25 cellular contexts compared by ENCODE assay signal in the genomic region with DNA sequence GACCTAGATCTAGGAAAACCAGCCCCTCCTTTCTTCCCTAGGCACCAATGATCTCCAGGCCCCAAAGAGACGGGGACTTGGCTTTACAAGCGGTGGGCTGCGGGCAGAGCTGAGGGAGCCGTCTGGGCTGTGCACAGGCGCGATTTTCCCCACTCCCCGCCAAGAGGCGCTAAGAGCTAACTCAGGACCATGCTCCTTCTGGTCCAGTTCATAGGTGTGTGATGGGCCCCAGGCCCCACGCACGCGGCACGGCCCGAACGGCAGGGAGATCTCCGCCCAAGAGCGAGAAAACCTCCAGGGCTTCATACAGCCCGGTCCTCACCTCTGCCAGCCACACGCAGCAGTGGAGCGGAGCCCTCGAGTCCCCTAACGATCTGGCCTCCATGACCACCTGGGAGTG. TPM values are rescaled to one million over a fixed set of nuclear protein-coding genes. Genes with fewer than 3 reads are reported as not detected.
A peak's percentile ranks its signal among the peaks of the same experiment; 100 is the strongest.
DNase-seq lines count a peak whose midpoint lies in the region; ATAC-seq and TF ChIP-seq lines count a peak whose summit lies in the region.
"Had no signal": no experiment of that assay in that cellular context is flagged by ENCODE, and none has a peak within 500 bp of the region (broad histone marks: within the 10 kb centered on the region; RNA-seq: fewer than 3 reads in every experiment).

No MANE protein-coding gene starts in this region.

- H3K4me1 Mint-ChIP-seq in glutamatergic neuron (ENCODE audit: low read depth, unreplicated experiment) = peaks cover 66% of the 10 kb centered on the region
- H3K4me1 Mint-ChIP-seq: activated T-helper 17 cell treated with anti-CD3 and anti-CD28 coated beads, Interleukin-2, amount 50 U/mL, for 72 hours; CD4-positive, alpha-beta memory T cell; naive thymus-derived CD8-positive, alpha-beta T cell; stimulated activated naive B cell treated with anti-CD40 and anti-IgM and Interleukin-4, amounts not matched to agents 10 μg/mL and 1 μg/mL and 100 μg/mL, for 72 hours; T-cell had no signal

- no peak overlapping the region for H3K4me3 ChIP-seq in astrocyte of the cerebellum (ENCODE audit: low read depth, low read length)
- H3K4me3 ChIP-seq: right lobe of liver, SJSA1, testis, uterus had no signal

- no peak for ATAC-seq in GM18868 (IDR thresholded peaks at IDR 0.05; ENCODE audit: unreplicated experiment)
- no peak for ATAC-seq in HG03039 (IDR thresholded peaks at IDR 0.05; ENCODE audit: unreplicated experiment)
- ATAC-seq in HG03175 (IDR thresholded peaks at IDR 0.05; ENCODE audit: unreplicated experiment) = no peak
- ATAC-seq: activated CD4-positive, CD25-positive, alpha-beta regulatory T cell treated with anti-CD3 and anti-CD28 coated beads, Interleukin-2, amount 50 U/mL, for 24 hours; activated naive CD4-positive, alpha-beta T cell treated with anti-CD3 and anti-CD28 coated beads, Interleukin-2, amount 50 U/mL, for 72 hours; activated T-helper 17 cell treated with anti-CD3 and anti-CD28 coated beads, Interleukin-2, amount 50 U/mL, for 72 hours; naive thymus-derived CD8-positive, alpha-beta T cell; right lobe of liver; stimulated activated naive B cell treated with anti-CD40 and anti-IgM and Interleukin-4, amounts not matched to agents 10 μg/mL and 1 μg/mL and 100 μg/mL, for 72 hours; T-cell had no signal

- DNase-seq in NCI-H1694 treated with DMSO at 0.1 percent for 48 hours (lab: John Stamatoyannopoulos, UW) (peak; percentile 33), astrocyte of the cerebellum (ENCODE audit: low read depth) (no peak), glutamatergic neuron (no peak), retina (peak; percentile 38)
- DNase-seq: activated CD4-positive, alpha-beta T cell treated with anti-CD3 and anti-CD28 coated beads, Interleukin-2, amount 50 U/mL, for 48 hours; activated CD8-positive, alpha-beta memory T cell treated with anti-CD3 and anti-CD28 coated beads, Interleukin-2, amount 50 U/mL, for 48 hours; CD4-positive, alpha-beta memory T cell; islet precursor cell; naive thymus-derived CD8-positive, alpha-beta T cell; right lobe of liver; stimulated activated CD4-positive, alpha-beta T cell treated with anti-CD3 and anti-CD28 coated beads, Interleukin-4, amount 100 ng/mL, for 24 hours; stimulated activated naive B cell treated with anti-CD40 and anti-IgM and Interleukin-4, amounts not matched to agents 10 μg/mL and 1 μg/mL and 100 μg/mL, for 72 hours; T-cell; testis; uterus had no signal

- H3K4me3 Mint-ChIP-seq in glutamatergic neuron (ENCODE audit: unreplicated experiment) = peak overlapping the region; percentile 61
- H3K4me3 Mint-ChIP-seq: activated T-helper 17 cell treated with anti-CD3 and anti-CD28 coated beads, Interleukin-2, amount 50 U/mL, for 72 hours; CD4-positive, alpha-beta memory T cell; naive thymus-derived CD8-positive, alpha-beta T cell; stimulated activated naive B cell treated with anti-CD40 and anti-IgM and Interleukin-4, amounts not matched to agents 10 μg/mL and 1 μg/mL and 100 μg/mL, for 72 hours; T-cell had no signal

- in situ Hi-C loops in astrocyte of the cerebellum (cut with HindIII; ENCODE audit: low sequenced_read_pairs) = no loop called here

- H3K27me3 Mint-ChIP-seq in glutamatergic neuron (ENCODE audit: unreplicated experiment) = peaks cover 13% of the 10 kb centered on the region
- H3K27me3 Mint-ChIP-seq: activated T-helper 17 cell treated with anti-CD3 and anti-CD28 coated beads, Interleukin-2, amount 50 U/mL, for 72 hours; CD4-positive, alpha-beta memory T cell; naive thymus-derived CD8-positive, alpha-beta T cell had no signal

- H3K9me3 Mint-ChIP-seq in glutamatergic neuron (ENCODE audit: unreplicated experiment) = peaks cover 11% of the 10 kb centered on the region
- H3K9me3 Mint-ChIP-seq: activated naive CD4-positive, alpha-beta T cell treated with anti-CD3 and anti-CD28 coated beads, Interleukin-2, amount 50 U/mL, for 72 hours; activated T-helper 17 cell treated with anti-CD3 and anti-CD28 coated beads, Interleukin-2, amount 50 U/mL, for 72 hours; naive thymus-derived CD8-positive, alpha-beta T cell; stimulated activated naive B cell treated with anti-CD40 and anti-IgM and Interleukin-4, amounts not matched to agents 10 μg/mL and 1 μg/mL and 100 μg/mL, for 72 hours; T-cell had no signal

- TF ChIP-seq CTCF in astrocyte of the cerebellum (IDR thresholded peaks at IDR 0.05; ENCODE audit: low read depth, low read length, missing control alignments) = peak; percentile 13
- no peak for TF ChIP-seq CTCF in glutamatergic neuron (IDR thresholded peaks at IDR 0.05; ENCODE audit: partially characterized antibody, unreplicated experiment)

- H3K27ac Mint-ChIP-seq in glutamatergic neuron (ENCODE audit: unreplicated experiment) = peak overlapping the region; percentile 97
- H3K27ac Mint-ChIP-seq: activated T-helper 17 cell treated with anti-CD3 and anti-CD28 coated beads, Interleukin-2, amount 50 U/mL, for 72 hours; naive thymus-derived CD8-positive, alpha-beta T cell; stimulated activated naive B cell treated with anti-CD40 and anti-IgM and Interleukin-4, amounts not matched to agents 10 μg/mL and 1 μg/mL and 100 μg/mL, for 72 hours; T-cell had no signal

- no peaks in the 10 kb centered on the region for H3K36me3 Mint-ChIP-seq in glutamatergic neuron (ENCODE audit: unreplicated experiment)
- H3K36me3 Mint-ChIP-seq: activated naive CD4-positive, alpha-beta T cell treated with anti-CD3 and anti-CD28 coated beads, Interleukin-2, amount 50 U/mL, for 72 hours; CD4-positive, alpha-beta memory T cell; naive thymus-derived CD8-positive, alpha-beta T cell; T-cell had no signal

RNA-seq across cellular contexts. Expression of a gene that starts 7.5 kb away (rescaled TPM):
- 174 TPM for total RNA-seq in glutamatergic neuron (ENCODE audit: unreplicated experiment)

RNA-seq across cellular contexts. Expression of a gene that starts 24.5 kb away (rescaled TPM):
- total RNA-seq in glutamatergic neuron (ENCODE audit: unreplicated experiment) = 0.66 TPM
- total RNA-seq: activated naive CD4-positive, alpha-beta T cell treated with anti-CD3 and anti-CD28 coated beads, Interleukin-2, amount 50 U/mL, for 72 hours; activated T-helper 17 cell treated with anti-CD3 and anti-CD28 coated beads, Interleukin-2, amount 50 U/mL, for 72 hours; CD4-positive, alpha-beta memory T cell; fibroblast of lung; glomerular endothelial cell; lower leg skin; naive thymus-derived CD8-positive, alpha-beta T cell; right lobe of liver; SJSA1; T-cell; testis; uterus had no signal

RNA-seq across cellular contexts. Expression of a gene that starts 32.7 kb away (rescaled TPM):
- total RNA-seq in glutamatergic neuron (ENCODE audit: unreplicated experiment) = 55.5 TPM

Comparison
In these comparisons a context has a peak if more than half of its experiments do, and no peak if none do; other contexts are left out.
1. DNase-seq: peak in NCI-H1694 treated with DMSO at 0.1 percent for 48 hours (single experiment) and retina (single experiment); none in astrocyte of the cerebellum (single experiment) and glutamatergic neuron (single experiment).